In the genomic region with DNA sequence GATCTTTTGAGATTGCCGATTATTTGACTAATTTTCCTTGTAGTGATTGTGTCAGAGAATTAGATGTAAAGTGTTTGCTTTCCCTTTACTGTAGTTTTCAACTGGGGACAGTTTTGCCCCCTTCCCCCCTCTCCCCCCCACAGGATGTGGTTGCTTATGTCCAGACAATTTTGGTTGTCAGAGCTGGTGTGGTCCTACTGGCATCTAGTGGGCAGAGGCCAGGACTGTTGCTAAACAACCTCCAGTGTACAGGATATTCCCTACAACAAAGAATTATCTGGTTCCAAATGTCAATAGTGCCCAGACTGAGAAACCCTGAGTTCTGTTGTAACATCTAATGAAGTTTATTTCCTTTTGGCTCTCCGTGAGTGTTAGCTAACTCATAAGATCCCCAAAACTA, we compare ENCODE assay signal across 11 cellular contexts. TPM values are rescaled to one million over a fixed set of nuclear protein-coding genes. Genes with fewer than 3 reads are reported as not detected.
DNase-seq lines count a peak whose midpoint lies in the region; ATAC-seq and TF ChIP-seq lines count a peak whose summit lies in the region.
"Had no signal": no experiment of that assay in that cellular context is flagged by ENCODE, and none has a peak within 500 bp of the region (broad histone marks: within the 10 kb centered on the region; RNA-seq: fewer than 3 reads in every experiment).

No MANE protein-coding gene starts in this region.

- no peaks in the 10 kb centered on the region for H3K9me3 Mint-ChIP-seq in activated T-cell treated with anti-CD3 and anti-CD28 coated beads, Interleukin-2, amount 50 U/mL, for 24 hours
- H3K9me3 Mint-ChIP-seq: naive B cell had no signal

- ATAC-seq in Panc1 (no peak), omental fat pad (ENCODE audit: low FRiP score) (no peak)

- no peak for DNase-seq in Panc1 (ENCODE audit: low read depth, low spot score)
- peak; percentile 52 for DNase-seq in pons (ENCODE audit: low spot score)
- no peak for DNase-seq in omental fat pad (ENCODE audit: low spot score)
- no peak for DNase-seq in activated T-cell treated with anti-CD3 and anti-CD28 coated beads, Interleukin-2, amount 50 U/mL, for 24 hours
- no peak for DNase-seq in vagina (ENCODE audit: extremely low spot score in 2 of 2)
- no peak for DNase-seq in D341Med (ENCODE audit: low spot score)
- DNase-seq: activated CD4-positive, alpha-beta T cell treated with anti-CD3 and anti-CD28 coated beads, Interleukin-2, amount 50 U/mL, for 1 hour; Kasumi-1; naive B cell had no signal

- H3K27ac ChIP-seq in Panc1 (ENCODE audit: low read length) (no peak overlapping the region), ectodermal cell (ENCODE audit: insufficient read depth, low read depth, low read length, poor library complexity, severe bottlenecking) (peak overlapping the region; percentile 39), vagina (no peak overlapping the region)

- CTCF ChIA-PET in Panc1 (lab: Charles Lee): interaction anchor here (0.6 kb wide), 1 partner anchor 683 kb away, joined by 4 read pairs; no protein-coding TSS in a partner anchor

- no TSS peak for BruUV-seq in Panc1 (replicated peaks; lab: Mats Ljungman, UMichigan)

- no peaks in the 10 kb centered on the region for H3K9me3 ChIP-seq in Panc1 (ENCODE audit: control insufficient read depth, insufficient read depth, low read depth, low read length)
- H3K9me3 ChIP-seq in ectodermal cell (ENCODE audit: control insufficient read depth, low read length): no peaks in the 10 kb centered on the region
- no peaks in the 10 kb centered on the region for H3K9me3 ChIP-seq in vagina

- TF ChIP-seq CTCF in GM12873 (IDR thresholded peaks at IDR 0.05; ENCODE audit: insufficient read depth, low read depth, low read length, missing control alignments) (peak; percentile 13), Panc1 (IDR thresholded peaks at IDR 0.05) (peak; percentile 44), omental fat pad (IDR thresholded peaks at IDR 0.05) (no peak), vagina (IDR thresholded peaks at IDR 0.05) (no peak)

- H3K4me3 ChIP-seq in Panc1 (ENCODE audit: low read depth in 2 of 2, low read length in 2 of 2): no peak overlapping the region
- H3K4me3 ChIP-seq in ectodermal cell (ENCODE audit: insufficient read depth, low read depth, low read length): no peak overlapping the region
- H3K4me3 ChIP-seq in vagina: no peak overlapping the region

- no peaks in the 10 kb centered on the region for H3K27me3 ChIP-seq in Panc1 (ENCODE audit: control insufficient read depth, insufficient read depth, low read length)
- H3K27me3 ChIP-seq in ectodermal cell (ENCODE audit: control insufficient read depth, insufficient read depth, low read length, poor library complexity, severe bottlenecking): no peaks in the 10 kb centered on the region
- no peaks in the 10 kb centered on the region for H3K27me3 ChIP-seq in vagina

- no peak overlapping the region for H3K4me3 Mint-ChIP-seq in activated T-cell treated with anti-CD3 and anti-CD28 coated beads, Interleukin-2, amount 50 U/mL, for 24 hours
- H3K4me3 Mint-ChIP-seq: naive B cell had no signal

- no peaks in the 10 kb centered on the region for H3K4me1 Mint-ChIP-seq in activated T-cell treated with anti-CD3 and anti-CD28 coated beads, Interleukin-2, amount 50 U/mL, for 24 hours (ENCODE audit: low read depth)
- H3K4me1 Mint-ChIP-seq: naive B cell had no signal

- 85 to 93% methylated on average over 2 of the region's 2 CpGs for WGBS in ectodermal cell, 2 experiments

- no peaks in the 10 kb centered on the region for H3K36me3 ChIP-seq in Panc1 (ENCODE audit: control insufficient read depth, insufficient read depth, low read length)
- no peaks in the 10 kb centered on the region for H3K36me3 ChIP-seq in ectodermal cell (ENCODE audit: control insufficient read depth, insufficient read depth, low read length)
- H3K36me3 ChIP-seq in vagina: no peaks in the 10 kb centered on the region

- no peak for TF ChIP-seq POLR2A in vagina (IDR thresholded peaks at IDR 0.05)

- H3K36me3 Mint-ChIP-seq in activated T-cell treated with anti-CD3 and anti-CD28 coated beads, Interleukin-2, amount 50 U/mL, for 24 hours (ENCODE audit: low read depth): no peaks in the 10 kb centered on the region
- H3K36me3 Mint-ChIP-seq: naive B cell had no signal

- in situ Hi-C loops in Panc1 (cut with HindIII; ENCODE audit: low pct_unique_long_range_greater_than_20kb, low sequenced_read_pairs): no loop called here

- POLR2A ChIA-PET in Panc1 (lab: Charles Lee): no interaction called here

- H3K4me1 ChIP-seq in Panc1 (ENCODE audit: control insufficient read depth, insufficient read depth, low read length): no peaks in the 10 kb centered on the region
- peaks cover 10% of the 10 kb centered on the region for H3K4me1 ChIP-seq in ectodermal cell (ENCODE audit: control insufficient read depth, insufficient read depth, low read length)
- H3K4me1 ChIP-seq in vagina: no peaks in the 10 kb centered on the region

- intact Hi-C loops in Panc1 (cut with micrococcal nuclease; ENCODE audit: unreplicated experiment) (no loop called here), vagina (cut with DNase I) (no loop called here)

- H3K27me3 Mint-ChIP-seq in activated T-cell treated with anti-CD3 and anti-CD28 coated beads, Interleukin-2, amount 50 U/mL, for 24 hours: no peaks in the 10 kb centered on the region
- H3K27me3 Mint-ChIP-seq: naive B cell had no signal

- no peak overlapping the region for H3K27ac Mint-ChIP-seq in activated T-cell treated with anti-CD3 and anti-CD28 coated beads, Interleukin-2, amount 50 U/mL, for 24 hours

RNA-seq across cellular contexts. Expression of gene TMEFF1, which starts 20.0 kb away (rescaled TPM):
- total RNA-seq in Panc1 (2021; ENCODE audit: unreplicated experiment) (2.2 TPM), omental fat pad (1 to 10 TPM in 1 of 4 donors, under 1 TPM in 1, not detected in 2; 0.60 to 2.4 TPM), vagina (not detected)
- 0.88 TPM for polyA plus RNA-seq in Panc1 (2012; ENCODE audit: insufficient read length)
- 51.9 TPM for polyA plus RNA-seq in ectodermal cell (2013, experiment 1 of 4)
- polyA plus RNA-seq in ectodermal cell (2013, experiment 2 of 4): 44.7 TPM
- 62.3 TPM for polyA plus RNA-seq in ectodermal cell (2013, experiment 3 of 4)
- polyA plus RNA-seq in ectodermal cell (2013, experiment 4 of 4): 66.0 TPM

Comparison
In these comparisons a context has a peak if more than half of its experiments do, and no peak if none do; other contexts are left out.
1. CTCF ChIP-seq: peak in GM12873 (single experiment) and Panc1 (single experiment); none in omental fat pad (0 of 3) and vagina (0 of 3).